Comparison of ENCODE assay signal across 11 cellular contexts in genomic region chr1:38941527-38942019, GRCh38. TPM values are rescaled to one million over a fixed set of nuclear protein-coding genes. Genes with fewer than 3 reads are reported as not detected.
DNase-seq lines count a peak whose midpoint lies in the region; ATAC-seq and FAIRE-seq lines count a peak whose summit lies in the region.
"Had no signal": no experiment of that assay in that cellular context is flagged by ENCODE, and none has a peak within 500 bp of the region (broad histone marks: within the 10 kb centered on the region; RNA-seq: fewer than 3 reads in every experiment).

Gene RHBDL2, minus strand, starts transcription at chr1:38941830. Its CDS starts 22,618 bp downstream, at chr1:38919212.

- H3K9me2 ChIP-seq in GM23248 (ENCODE audit: insufficient read depth), result no peaks in the 10 kb centered on the region

- no peaks in the 10 kb centered on the region for H4K20me1 ChIP-seq in GM23248 (ENCODE audit: insufficient read depth)

- in situ Hi-C loops in GM23248 (cut with MboI), result no loop called here

- no peak within 1 kb of the TSS for H3K27ac ChIP-seq in GM23248

- peak within 1 kb of the TSS; percentile 61 for H3K9ac ChIP-seq in GM23248

- H3K4me1 ChIP-seq in GM23248 (ENCODE audit: insufficient read depth), result no peaks in the 10 kb centered on the region

- FAIRE-seq in HTR-8/SVneo (lab: Jason Lieb, UNC), result no peak

- H3K9me3 ChIP-seq in GM23248 (ENCODE audit: low read depth), result no peaks in the 10 kb centered on the region

- peak within 1 kb of the TSS; percentile 91 for H2AFZ ChIP-seq in GM23248

- H3K79me2 ChIP-seq in GM23248 (ENCODE audit: insufficient read depth), result no peaks in the 10 kb centered on the region

- H3K4me3 ChIP-seq in GM23248 (peak within 1 kb of the TSS; percentile 69), skeletal muscle cell (ENCODE audit: low read depth, low read length) (peak within 1 kb of the TSS; percentile 10)

- H3K4me2 ChIP-seq in GM23248 (ENCODE audit: unreplicated experiment), result peak within 1 kb of the TSS; percentile 76

- peak; percentile 89 for DNase-seq in GM23248
- DNase-seq in astrocyte of the hippocampus (ENCODE audit: low read depth, low spot score), result peak; percentile 76
- peak; percentile 62 to 67 for DNase-seq in hippocampal formation (lab: John Stamatoyannopoulos, UW)
- no peak for DNase-seq in skeletal muscle cell (ENCODE audit: low read depth)
- no peak for DNase-seq in 8988T
- DNase-seq in NCI-H1092 treated with DMSO at 0.1 percent for 48 hours (lab: John Stamatoyannopoulos, UW), result no peak
- DNase-seq in HTR-8/SVneo (ENCODE audit: insufficient read length, low spot score), result no peak
- DNase-seq: activated CD4-positive, alpha-beta memory T cell treated with anti-CD3 and anti-CD28 coated beads for 36 hours; KG1; stimulated activated naive B cell treated with anti-CD40 and anti-IgM and Interleukin-4, amounts not matched to agents 10 μg/mL and 1 μg/mL and 100 μg/mL, for 72 hours had no signal

- H3K27me3 ChIP-seq in GM23248 (replicated peaks; ENCODE audit: insufficient read depth), result no peaks in the 10 kb centered on the region; the same call in 1 of the 2 replicates

- no peaks in the 10 kb centered on the region for H3F3A ChIP-seq in GM23248 (ENCODE audit: insufficient read depth)

- no peak for ATAC-seq in HG03442 (IDR thresholded peaks at IDR 0.05; ENCODE audit: unreplicated experiment)
- ATAC-seq: stimulated activated naive B cell treated with anti-CD40 and anti-IgM and Interleukin-4, amounts not matched to agents 10 μg/mL and 1 μg/mL and 100 μg/mL, for 72 hours had no signal

- 8 to 14% methylated on average over 11 to 13 of the region's 14 CpGs for WGBS in GM23248 (ENCODE audit: low coverage in 1 of 2, low lambda C conversion rate in 2 of 2, missing lambda C conversion rate in 2 of 2), 2 experiments

- no peaks in the 10 kb centered on the region for H3K36me3 ChIP-seq in GM23248 (ENCODE audit: low read depth)

RNA-seq across cellular contexts. Expression of gene RHBDL2, which starts in this region (rescaled TPM):
- total RNA-seq in GM23248 (2014; rRNA removed; shearing (Covaris generic)), result 0.22 TPM in 1 of 2 replicates, not detected in the other
- polyA plus RNA-seq in GM23248 (2016; fragmentation: Nextera tagmentation; extraction: Ambion mirVana), result 1.4 and 1.5 TPM in 2 replicates
- total RNA-seq: activated CD4-positive, alpha-beta memory T cell treated with anti-CD3 and anti-CD28 coated beads for 36 hours had no signal

Comparison
In these comparisons a context has a peak if more than half of its experiments do, and no peak if none do; other contexts are left out.
1. DNase-seq: peak in GM23248 (single experiment), astrocyte of the hippocampus (single experiment) and hippocampal formation (2 of 2); none in skeletal muscle cell (single experiment), 8988T (single experiment), NCI-H1092 treated with DMSO at 0.1 percent for 48 hours (single experiment) and HTR-8/SVneo (single experiment).